In genomic region chr9:71604197-71605063, GRCh38 we compare ENCODE assay signal across 8 cellular contexts.
DNase-seq lines count a peak whose midpoint lies in the region; ATAC-seq and TF ChIP-seq lines count a peak whose summit lies in the region.

No MANE protein-coding gene starts in this region.

- DNase-seq in Daoy (ENCODE audit: low read depth) (peak; percentile 56), LoVo (ENCODE audit: low spot score) (peak; percentile 77), adipocyte (ENCODE audit: low read depth) (peak; percentile 89), left ventricle myocardium inferior (peak; percentile 66), gastrocnemius medialis (peak; percentile 4 to 32)

- H3K4me3 ChIP-seq in SU-DHL-6 (ENCODE audit: insufficient read depth, low read length, poor library complexity, severe bottlenecking), result no peak overlapping the region
- H3K4me3 ChIP-seq in adipocyte (ENCODE audit: low read length), result no peak overlapping the region
- H3K4me3 ChIP-seq in left ventricle myocardium inferior, result no peak overlapping the region
- H3K4me3 ChIP-seq in gastrocnemius medialis, result no peak overlapping the region

- ATAC-seq in GM21825 (IDR thresholded peaks at IDR 0.05; ENCODE audit: unreplicated experiment) (peak; percentile 92), gastrocnemius medialis (no peak), GM19455 (IDR thresholded peaks at IDR 0.05; ENCODE audit: unreplicated experiment) (no peak)

- H3K9ac ChIP-seq in SU-DHL-6 (ENCODE audit: low read length), result no peak overlapping the region
- H3K9ac ChIP-seq in adipocyte (ENCODE audit: low read length), result no peak overlapping the region

- in situ Hi-C loops in gastrocnemius medialis (cut with MboI; ENCODE audit: low sequenced_read_pairs in 4 of 4), result loop anchor here in 1 of 4 donors (25.0 kb wide), 1 partner anchor 408 kb away; no protein-coding TSS in a partner anchor

- H3F3A ChIP-seq in SU-DHL-6 (ENCODE audit: insufficient read depth), result no peaks in the 10 kb centered on the region

- no peak overlapping the region for H2AFZ ChIP-seq in SU-DHL-6 (ENCODE audit: low read depth, low read length, severe bottlenecking)

- H3K79me2 ChIP-seq in SU-DHL-6 (ENCODE audit: insufficient read depth, low read length), result no peaks in the 10 kb centered on the region

- H3K27me3 ChIP-seq in SU-DHL-6 (ENCODE audit: low read length) (no peaks in the 10 kb centered on the region), adipocyte (replicated peaks; ENCODE audit: control insufficient read depth, insufficient read depth, low read length) (no peaks in the 10 kb centered on the region), left ventricle myocardium inferior (ENCODE audit: low read depth) (no peaks in the 10 kb centered on the region), gastrocnemius medialis (no peaks in the 10 kb centered on the region)

- H3K36me3 ChIP-seq in SU-DHL-6 (ENCODE audit: low read length) (no peaks in the 10 kb centered on the region), adipocyte (ENCODE audit: control insufficient read depth, insufficient read depth, low read length, severe bottlenecking) (no peaks in the 10 kb centered on the region), left ventricle myocardium inferior (no peaks in the 10 kb centered on the region), gastrocnemius medialis (no peaks in the 10 kb centered on the region)

- no peak for TF ChIP-seq POLR2A in gastrocnemius medialis (IDR thresholded peaks at IDR 0.05)

- H3K9me3 ChIP-seq in SU-DHL-6 (ENCODE audit: insufficient read depth, low read length) (no peaks in the 10 kb centered on the region), adipocyte (ENCODE audit: control insufficient read depth, low read length) (no peaks in the 10 kb centered on the region), left ventricle myocardium inferior (replicated peaks) (no peaks in the 10 kb centered on the region), gastrocnemius medialis (no peaks in the 10 kb centered on the region)

- intact Hi-C loops in left ventricle myocardium inferior (cut with micrococcal nuclease), result loop anchor here (10.0 kb wide), 2 partner anchors 110 to 160 kb away; partner anchors contain the start of gene CEMIP2
- intact Hi-C loops in gastrocnemius medialis (cut with DNase I; ENCODE audit: low total_unique reads), result loop anchor here (2.0 kb wide), 1 partner anchor 164 kb away; the partner anchor contains the start of gene CEMIP2

- H4K20me1 ChIP-seq in SU-DHL-6 (ENCODE audit: low read depth, low read length), result no peaks in the 10 kb centered on the region

- TF ChIP-seq CTCF in SU-DHL-6 (IDR thresholded peaks at IDR 0.05; ENCODE audit: insufficient read depth, low read length, poor library complexity, severe bottlenecking), result peak; percentile 74
- peak; percentile 80 for TF ChIP-seq CTCF in left ventricle myocardium inferior (IDR thresholded peaks at IDR 0.05; ENCODE audit: borderline replicate concordance)
- peak; percentile 25 to 61 (median 51) for TF ChIP-seq CTCF in gastrocnemius medialis (IDR thresholded peaks at IDR 0.05 in 4 of 5, conservative IDR thresholded peaks at IDR 0.05 in 1 of 5)

- no peak overlapping the region for H3K4me2 ChIP-seq in SU-DHL-6 (ENCODE audit: low read depth, low read length, poor library complexity, severe bottlenecking)

- H3K4me1 ChIP-seq in adipocyte (ENCODE audit: control insufficient read depth, insufficient read depth, low read length) (peaks cover 21% of the 10 kb centered on the region), left ventricle myocardium inferior (no peaks in the 10 kb centered on the region), gastrocnemius medialis (peaks cover 8% of the 10 kb centered on the region in 2 donors)

- H3K27ac ChIP-seq in SU-DHL-6 (ENCODE audit: low read depth, low read length) (no peak overlapping the region), left ventricle myocardium inferior (replicated peaks) (no peak overlapping the region), gastrocnemius medialis (no peak overlapping the region)

- no peaks in the 10 kb centered on the region for H3K9me2 ChIP-seq in SU-DHL-6 (replicated peaks; ENCODE audit: insufficient read depth, low read length)

Comparison
In these comparisons a context has a peak if more than half of its experiments do, and no peak if none do; other contexts are left out.
1. DNase-seq: peak in every context shown above with its lines; median percentile 89 in adipocyte; 77 in LoVo; 66 in left ventricle myocardium inferior; 56 in Daoy; 18 in gastrocnemius medialis.